9 cellular contexts compared by ENCODE assay signal in genomic region chr9:137187386-137187785, GRCh38. TPM values are rescaled to one million over a fixed set of nuclear protein-coding genes. Genes with fewer than 3 reads are reported as not detected.
DNase-seq lines count a peak whose midpoint lies in the region; ATAC-seq and TF ChIP-seq lines count a peak whose summit lies in the region.
"Had no signal": no experiment of that assay in that cellular context is flagged by ENCODE, and none has a peak within 500 bp of the region (broad histone marks: within the 10 kb centered on the region; RNA-seq: fewer than 3 reads in every experiment).

No MANE protein-coding gene starts in this region.

- H4K20me1 ChIP-seq in BLaER1, result peaks cover 76% of the 10 kb centered on the region
- no peaks in the 10 kb centered on the region for H4K20me1 ChIP-seq in MM.1S (ENCODE audit: insufficient read depth, low read length)

- TF ChIP-seq CTCF in MM.1S (IDR thresholded peaks at IDR 0.05; ENCODE audit: low read length) (no peak), neural crest cell (conservative IDR thresholded peaks at IDR 0.05) (no peak)

- DNase-seq in MM.1S (no peak), neural crest cell (ENCODE audit: low read depth, low spot score) (no peak), OCI-M1 (lab: John Stamatoyannopoulos, UW) (no peak)
- DNase-seq in effector memory CD4-positive, alpha-beta T cell, result no peak
- DNase-seq: NCI-H1105 treated with DMSO at 0.1 percent for 48 hours had no signal

- H3K9me3 Mint-ChIP-seq in neural crest cell, result no peaks in the 10 kb centered on the region

- H3K36me3 Mint-ChIP-seq in neural crest cell (ENCODE audit: low read depth), result no peaks in the 10 kb centered on the region

- peaks cover 79% of the 10 kb centered on the region for H3K36me3 ChIP-seq in BLaER1
- H3K36me3 ChIP-seq in MM.1S (replicated peaks; ENCODE audit: insufficient read depth, low read length), result no peaks in the 10 kb centered on the region
- H3K36me3 ChIP-seq in effector memory CD4-positive, alpha-beta T cell (ENCODE audit: control insufficient read depth, insufficient read depth, low read length), result peaks cover 49% of the 10 kb centered on the region

- H3K9me3 ChIP-seq in BLaER1 (no peaks in the 10 kb centered on the region), MM.1S (replicated peaks; ENCODE audit: insufficient read depth, low read length) (no peaks in the 10 kb centered on the region)
- no peaks in the 10 kb centered on the region for H3K9me3 ChIP-seq in effector memory CD4-positive, alpha-beta T cell (ENCODE audit: control insufficient read depth, low read length)

- peaks cover 21% of the 10 kb centered on the region for H3K4me1 Mint-ChIP-seq in neural crest cell

- H3K27me3 Mint-ChIP-seq in neural crest cell (ENCODE audit: low read depth), result no peaks in the 10 kb centered on the region

- H3K27me3 ChIP-seq in BLaER1, result no peaks in the 10 kb centered on the region
- no peaks in the 10 kb centered on the region for H3K27me3 ChIP-seq in MM.1S (replicated peaks; ENCODE audit: insufficient read depth, low read length)
- H3K27me3 ChIP-seq in effector memory CD4-positive, alpha-beta T cell (replicated peaks; ENCODE audit: control insufficient read depth, insufficient read depth, low read length, poor library complexity, severe bottlenecking), result no peaks in the 10 kb centered on the region

- peaks cover 19% of the 10 kb centered on the region for H3F3A ChIP-seq in MM.1S (ENCODE audit: insufficient read depth, low read length)

- peaks cover 59% of the 10 kb centered on the region for H3K79me2 ChIP-seq in MM.1S (ENCODE audit: low read length)

- H3K9ac ChIP-seq in BLaER1, result peak overlapping the region; percentile 85
- H3K9ac ChIP-seq in MM.1S (ENCODE audit: low read length), result peak overlapping the region; percentile 93

- ATAC-seq in HG03139 (IDR thresholded peaks at IDR 0.05; ENCODE audit: unreplicated experiment), result no peak
- no peak for ATAC-seq in HG03280 (IDR thresholded peaks at IDR 0.05; ENCODE audit: unreplicated experiment)
- no peak for ATAC-seq in GM19467 (IDR thresholded peaks at IDR 0.05; ENCODE audit: unreplicated experiment)

- no peaks in the 10 kb centered on the region for H3K9me2 ChIP-seq in MM.1S (replicated peaks; ENCODE audit: insufficient read depth, low read length)

- H3K4me1 ChIP-seq in BLaER1 (peaks cover 54% of the 10 kb centered on the region), MM.1S (ENCODE audit: low read length) (peaks cover 17% of the 10 kb centered on the region)
- H3K4me1 ChIP-seq in effector memory CD4-positive, alpha-beta T cell (ENCODE audit: control insufficient read depth, insufficient read depth, low read length, poor library complexity, severe bottlenecking), result peaks cover 37% of the 10 kb centered on the region

- H3K4me2 ChIP-seq in BLaER1, result peak overlapping the region; percentile 99
- H3K4me2 ChIP-seq in MM.1S (ENCODE audit: low read depth, low read length), result peak overlapping the region; percentile 91

- peak overlapping the region; percentile 87 for H3K4me3 ChIP-seq in BLaER1
- H3K4me3 ChIP-seq in MM.1S (ENCODE audit: low read length), result peak overlapping the region; percentile 98
- peak overlapping the region; percentile 88 for H3K4me3 ChIP-seq in effector memory CD4-positive, alpha-beta T cell (ENCODE audit: insufficient read depth, low read depth, low read length, poor library complexity, severe bottlenecking)

- H3K27ac ChIP-seq in BLaER1, result no peak overlapping the region
- H3K27ac ChIP-seq in MM.1S (ENCODE audit: low read length), result no peak overlapping the region
- H3K27ac ChIP-seq in effector memory CD4-positive, alpha-beta T cell (ENCODE audit: insufficient read depth, low read length, poor library complexity, severe bottlenecking), result no peak overlapping the region

- H2AFZ ChIP-seq in MM.1S (ENCODE audit: low read length), result no peak overlapping the region

- H3K27ac Mint-ChIP-seq in neural crest cell (ENCODE audit: unreplicated experiment), result no peak overlapping the region

- peak overlapping the region; percentile 90 for H3K4me3 Mint-ChIP-seq in neural crest cell

RNA-seq across cellular contexts. Expression of gene ANAPC2, which starts 1.0 kb away (rescaled TPM):
- 69.3 and 71.7 TPM in 2 replicates for total RNA-seq in neural crest cell

RNA-seq across cellular contexts. Expression of gene SSNA1, which starts 1.1 kb away (rescaled TPM):
- 64.8 and 66.4 TPM in 2 replicates for total RNA-seq in neural crest cell

RNA-seq across cellular contexts. Expression of gene TPRN, which starts 13.2 kb away (rescaled TPM):
- total RNA-seq in neural crest cell, result 22.0 and 25.1 TPM in 2 replicates

RNA-seq across cellular contexts. Expression of gene TMEM210, which starts 15.5 kb away (rescaled TPM):
- total RNA-seq in neural crest cell, result not detected in 2 replicates

RNA-seq across cellular contexts. Expression of gene LRRC26, which starts 17.5 kb away (rescaled TPM):
- 0.37 and 0.48 TPM in 2 replicates for total RNA-seq in neural crest cell
